In genomic region chr14:64878775-64879634, GRCh38 we compare ENCODE assay signal across 8 cellular contexts. TPM values are rescaled to one million over a fixed set of nuclear protein-coding genes. Genes with fewer than 3 reads are reported as not detected.
DNase-seq lines count a peak whose midpoint lies in the region; TF ChIP-seq lines count a peak whose summit lies in the region.

No MANE protein-coding gene starts in this region.

- H3K27ac Mint-ChIP-seq in brain (peak overlapping the region in 2 of 5 experiments; percentile 79 to 81), mesothelial cell of epicardium (peak overlapping the region; percentile 84)

- H3K27me3 Mint-ChIP-seq in brain (peaks cover 90% of the 10 kb centered on the region), mesothelial cell of epicardium (ENCODE audit: low read depth) (peaks cover 72% of the 10 kb centered on the region)

- H3K36me3 Mint-ChIP-seq in brain (no peaks in the 10 kb centered on the region), mesothelial cell of epicardium (no peaks in the 10 kb centered on the region)

- TF ChIP-seq CTCF in GM10266 (IDR thresholded peaks at IDR 0.05; ENCODE audit: control insufficient read depth, insufficient read depth, low read depth, missing control alignments) (no peak), brain (conservative IDR thresholded peaks at IDR 0.05) (no peak), mesothelial cell of epicardium (IDR thresholded peaks at IDR 0.05; ENCODE audit: unreplicated experiment) (no peak)

- H3K9me3 Mint-ChIP-seq in brain (peaks cover 0 to 3% (median 0%) of the 10 kb centered on the region in 5 experiments), mesothelial cell of epicardium (no peaks in the 10 kb centered on the region)

- H3K4me3 Mint-ChIP-seq in brain (peak overlapping the region; percentile 80 to 93 (median 87)), mesothelial cell of epicardium (peak overlapping the region; percentile 80)

- peak; percentile 22 for DNase-seq in GM10266 (ENCODE audit: extremely low spot score)
- DNase-seq in NCI-H1694 treated with DMSO at 0.1 percent for 48 hours (lab: John Stamatoyannopoulos, UW), result peak; percentile 13
- peak in 1 of 2 experiments; percentile 48 for DNase-seq in mesothelial cell of epicardium (ENCODE audit: low spot score in 2 of 2, unreplicated experiment in 2 of 2)
- DNase-seq in GOT3 (lab: John Stamatoyannopoulos, UW), result no peak
- DNase-seq in UCSD-AML1 (lab: John Stamatoyannopoulos, UW; ENCODE audit: unreplicated experiment), result no peak
- DNase-seq in effector CD4-positive, alpha-beta T cell, result no peak
- no peak for DNase-seq in epidermal melanocyte (ENCODE audit: insufficient read length, low spot score)

- H3K4me1 Mint-ChIP-seq in brain, result peaks cover 14% of the 10 kb centered on the region
- H3K4me1 Mint-ChIP-seq in mesothelial cell of epicardium, result peaks cover 19% of the 10 kb centered on the region

RNA-seq across cellular contexts. Expression of gene SPTB, which starts 0.7 kb away (rescaled TPM):
- polyA plus RNA-seq in brain (ENCODE audit: insufficient read depth, low read depth, low replicate concordance), result 6.2 TPM
- 8.1 to 9.0 TPM (median 8.9 TPM) in 3 replicates for total RNA-seq in mesothelial cell of epicardium

RNA-seq across cellular contexts. Expression of gene CHURC1, which starts 35.2 kb away (rescaled TPM):
- polyA plus RNA-seq in brain (ENCODE audit: insufficient read depth, low read depth, low replicate concordance), result 27.1 TPM
- total RNA-seq in mesothelial cell of epicardium, result 43.5 to 45.8 TPM (median 45.1 TPM) in 3 replicates

Comparison
In these comparisons a context has a peak if more than half of its experiments do, and no peak if none do; other contexts are left out.
1. DNase-seq: peak in GM10266 (single experiment) and NCI-H1694 treated with DMSO at 0.1 percent for 48 hours (single experiment); none in GOT3 (single experiment), UCSD-AML1 (single experiment), effector CD4-positive, alpha-beta T cell (single experiment) and epidermal melanocyte (single experiment).